Comparison of ENCODE assay signal across 1 cellular context in the genomic region with DNA sequence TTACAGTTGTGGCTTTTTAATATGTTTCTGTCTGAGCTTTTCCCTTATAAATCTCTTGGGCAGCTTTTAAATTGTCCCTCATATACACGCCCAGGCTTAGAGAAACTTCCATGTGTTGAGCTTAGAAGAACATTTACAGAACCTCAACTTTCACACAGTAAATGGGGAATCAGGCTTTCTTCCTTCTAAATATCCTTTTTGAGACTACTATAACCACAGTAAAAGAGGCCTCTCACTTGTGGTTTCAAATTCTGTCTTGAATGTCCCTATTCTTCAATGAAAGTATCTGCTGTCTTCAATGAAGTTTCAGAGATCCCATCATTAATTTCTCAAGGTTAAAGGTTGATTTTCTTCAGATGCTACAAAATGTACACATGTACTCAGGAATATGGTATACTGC.
TF ChIP-seq lines count a peak whose summit lies in the region.

No MANE protein-coding gene starts in this region.

TF ChIP-seq in SK-N-SH, 30 proteins besides CTCF, POLR2A, EP300 and RAD21 (continued from another document):
- TF ChIP-seq REST (IDR thresholded peaks at IDR 0.05; ENCODE audit: low read depth, low read length) (no peak), RXRA (IDR thresholded peaks at IDR 0.05; ENCODE audit: borderline replicate concordance, low read depth) (no peak), FOXM1 (IDR thresholded peaks at IDR 0.05; ENCODE audit: low read depth) (no peak), MXI1 (IDR thresholded peaks at IDR 0.05; ENCODE audit: low read depth, low read length) (no peak), GATA2 (CRISPR knock-in tag; IDR thresholded peaks at IDR 0.05) (no peak)
- TF ChIP-seq, protein P1, sequence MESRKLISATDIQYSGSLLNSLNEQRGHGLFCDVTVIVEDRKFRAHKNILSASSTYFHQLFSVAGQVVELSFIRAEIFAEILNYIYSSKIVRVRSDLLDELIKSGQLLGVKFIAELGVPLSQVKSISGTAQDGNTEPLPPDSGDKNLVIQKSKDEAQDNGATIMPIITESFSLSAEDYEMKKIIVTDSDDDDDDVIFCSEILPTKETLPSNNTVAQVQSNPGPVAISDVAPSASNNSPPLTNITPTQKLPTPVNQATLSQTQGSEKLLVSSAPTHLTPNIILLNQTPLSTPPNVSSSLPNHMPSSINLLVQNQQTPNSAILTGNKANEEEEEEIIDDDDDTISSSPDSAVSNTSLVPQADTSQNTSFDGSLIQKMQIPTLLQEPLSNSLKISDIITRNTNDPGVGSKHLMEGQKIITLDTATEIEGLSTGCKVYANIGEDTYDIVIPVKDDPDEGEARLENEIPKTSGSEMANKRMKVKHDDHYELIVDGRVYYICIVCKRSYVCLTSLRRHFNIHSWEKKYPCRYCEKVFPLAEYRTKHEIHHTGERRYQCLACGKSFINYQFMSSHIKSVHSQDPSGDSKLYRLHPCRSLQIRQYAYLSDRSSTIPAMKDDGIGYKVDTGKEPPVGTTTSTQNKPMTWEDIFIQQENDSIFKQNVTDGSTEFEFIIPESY (IDR thresholded peaks at IDR 0.05; ENCODE audit: borderline replicate concordance, low read depth), result no peak
